In genomic region chr7:28054531-28055160, GRCh38 we compare ENCODE assay signal across 16 cellular contexts.
DNase-seq lines count a peak whose midpoint lies in the region; ATAC-seq, FAIRE-seq and TF ChIP-seq lines count a peak whose summit lies in the region.
"Had no signal": no experiment of that assay in that cellular context is flagged by ENCODE, and none has a peak within 500 bp of the region (broad histone marks: within the 10 kb centered on the region; RNA-seq: fewer than 3 reads in every experiment).

No MANE protein-coding gene starts in this region.

- H3K79me2 ChIP-seq in endothelial cell of umbilical vein (ENCODE audit: control insufficient read depth, insufficient read depth, low read length), result no peaks in the 10 kb centered on the region

- H3K4me3 Mint-ChIP-seq in naive thymus-derived CD4-positive, alpha-beta T cell, result peak overlapping the region in 5 of 10 donors; percentile 8 to 50 (median 26)
- H3K4me3 Mint-ChIP-seq: activated T-cell treated with anti-CD3 and anti-CD28 coated beads, Interleukin-2, amount 50 U/mL, for 4 hours; memory B cell had no signal

- H3K27me3 Mint-ChIP-seq in naive thymus-derived CD4-positive, alpha-beta T cell, result peaks cover 0 to 11% (median 0%) of the 10 kb centered on the region in 5 donors
- H3K27me3 Mint-ChIP-seq: memory B cell had no signal

- TF ChIP-seq POLR2A in endothelial cell of umbilical vein (IDR thresholded peaks at IDR 0.05; ENCODE audit: low read depth, low read length), result no peak

- H3K4me1 ChIP-seq in endothelial cell of umbilical vein (ENCODE audit: control insufficient read depth, extremely low read depth, insufficient read depth, low read length), result peaks cover 18% of the 10 kb centered on the region
- H3K4me1 ChIP-seq in naive thymus-derived CD4-positive, alpha-beta T cell (ENCODE audit: control insufficient read depth in 2 of 2, insufficient read depth in 2 of 2, low read length in 2 of 2), result peaks cover 0 to 3% of the 10 kb centered on the region in 2 donors

- H3K27me3 ChIP-seq in endothelial cell of umbilical vein (ENCODE audit: control insufficient read depth in 2 of 2, insufficient read depth in 2 of 2, low read length in 2 of 2), result no peaks in the 10 kb centered on the region
- H3K27me3 ChIP-seq in naive thymus-derived CD4-positive, alpha-beta T cell (ENCODE audit: control insufficient read depth in 2 of 2, insufficient read depth in 2 of 2, low read length in 2 of 2), result no peaks in the 10 kb centered on the region

- ATAC-seq in naive thymus-derived CD4-positive, alpha-beta T cell, result peak; percentile 44

- H3K9ac ChIP-seq in endothelial cell of umbilical vein (replicated peaks; ENCODE audit: extremely low read depth, insufficient read depth, low read length), result no peak overlapping the region

- BruUV-seq in endothelial cell of umbilical vein (replicated peaks; lab: Mats Ljungman, UMichigan), result no TSS peak

- DNase-seq in GDM1 (lab: John Stamatoyannopoulos, UW), result peak; percentile 4
- peak; percentile 66 for DNase-seq in RPMI7951 (ENCODE audit: low read depth)
- peak; percentile 29 for DNase-seq in endothelial cell of umbilical vein (ENCODE audit: low read depth, low spot score)
- DNase-seq in naive thymus-derived CD4-positive, alpha-beta T cell, result peak in 6 of 9 donors; percentile 1 to 40 (median 20)
- DNase-seq in NCI-H82 treated with DMSO at 0.1 percent for 48 hours (lab: John Stamatoyannopoulos, UW; ENCODE audit: unreplicated experiment), result no peak
- no peak for DNase-seq in activated CD4-positive, alpha-beta T cell treated with anti-CD3 and anti-CD28 coated beads, Interleukin-2, amount 50 U/mL, for 4 hours
- no peak for DNase-seq in foreskin fibroblast
- no peak for DNase-seq in G401 (ENCODE audit: low spot score)
- DNase-seq: activated CD4-positive, alpha-beta T cell treated with anti-CD3 and anti-CD28 coated beads, Interleukin-2, amount 50 U/mL, for 48 hours; activated T-cell treated with anti-CD3 and anti-CD28 coated beads, Interleukin-2, amount 50 U/mL, for 4 hours; Calu3; effector CD8-positive, alpha-beta T cell; NCI-H187; NCI-H524; occipital lobe had no signal

- TF ChIP-seq CTCF in endothelial cell of umbilical vein (IDR thresholded peaks at IDR 0.05; ENCODE audit: extremely low read depth in 1 of 2, insufficient read depth in 1 of 2, low read depth in 1 of 2, low read length in 2 of 2), result no peak
- no peak for TF ChIP-seq CTCF in foreskin fibroblast (IDR thresholded peaks at IDR 0.05; ENCODE audit: low read depth, low read length)

- in situ Hi-C loops in G401 (cut with HindIII; ENCODE audit: low sequenced_read_pairs), result no loop called here

- H2AFZ ChIP-seq in endothelial cell of umbilical vein (ENCODE audit: low read depth, low read length), result no peak overlapping the region

- no peaks in the 10 kb centered on the region for H4K20me1 ChIP-seq in endothelial cell of umbilical vein (replicated peaks; ENCODE audit: control insufficient read depth, extremely low read depth, insufficient read depth, low read length)

- dilution Hi-C loops in endothelial cell of umbilical vein (cut with MboI; ENCODE audit: extremely low pct_ligation_motif_present, low sequenced_read_pairs), result no loop called here

- POLR2A ChIA-PET in endothelial cell of umbilical vein (lab: Charles Lee), result no interaction called here
- POLR2A ChIA-PET in naive thymus-derived CD4-positive, alpha-beta T cell (lab: Charles Lee), result no interaction called here

- peak; percentile 82 for FAIRE-seq in endothelial cell of umbilical vein (lab: Jason Lieb, UNC)

- H3K4me1 Mint-ChIP-seq in naive thymus-derived CD4-positive, alpha-beta T cell, result peaks cover 6 to 38% (median 20%) of the 10 kb centered on the region in 7 donors

- peaks cover 2% of the 10 kb centered on the region for H3K9me1 ChIP-seq in endothelial cell of umbilical vein (replicated peaks; ENCODE audit: control insufficient read depth, extremely low read depth, insufficient read depth, low read length)

- CTCF ChIA-PET in endothelial cell of umbilical vein (lab: Charles Lee), result interaction anchor here (0.8 to 2.8 kb wide), 3 partner anchors 24 to 42 kb away, joined by 3 to 16 read pairs (median 3); no protein-coding TSS in a partner anchor
- CTCF ChIA-PET in naive thymus-derived CD4-positive, alpha-beta T cell (lab: Charles Lee), result no interaction called here

- H3K9me3 ChIP-seq in endothelial cell of umbilical vein (replicated peaks; ENCODE audit: control insufficient read depth, insufficient read depth, low read length), result no peaks in the 10 kb centered on the region
- H3K9me3 ChIP-seq in naive thymus-derived CD4-positive, alpha-beta T cell (ENCODE audit: control insufficient read depth in 2 of 3, low read length in 3 of 3), result no peaks in the 10 kb centered on the region

- H3K27ac ChIP-seq in endothelial cell of umbilical vein (ENCODE audit: insufficient read depth, low read depth, low read length), result peak overlapping the region; percentile 58
- no peak overlapping the region for H3K27ac ChIP-seq in naive thymus-derived CD4-positive, alpha-beta T cell (ENCODE audit: low read depth, low read length)

- H3K27ac Mint-ChIP-seq in naive thymus-derived CD4-positive, alpha-beta T cell, result peak overlapping the region in 6 of 9 donors; percentile 3 to 51 (median 26)
- H3K27ac Mint-ChIP-seq: memory B cell had no signal

- H3K9me3 Mint-ChIP-seq in naive thymus-derived CD4-positive, alpha-beta T cell, result peaks cover 0 to 2% (median 0%) of the 10 kb centered on the region in 11 donors
- H3K9me3 Mint-ChIP-seq: memory B cell had no signal

- H3K4me2 ChIP-seq in endothelial cell of umbilical vein (ENCODE audit: insufficient read depth, low read length), result no peak overlapping the region

- H3K4me3 ChIP-seq in endothelial cell of umbilical vein (replicated peaks in 1 of 3; ENCODE audit: insufficient read depth in 1 of 3, low read depth in 1 of 3, low read length in 3 of 3) (no peak overlapping the region), foreskin fibroblast (ENCODE audit: low read depth in 1 of 2, low read length in 2 of 2) (no peak overlapping the region)
- no peak overlapping the region for H3K4me3 ChIP-seq in naive thymus-derived CD4-positive, alpha-beta T cell (ENCODE audit: low read length)

- intact Hi-C loops in endothelial cell of umbilical vein (cut with micrococcal nuclease), result no loop called here
- intact Hi-C loops in naive thymus-derived CD4-positive, alpha-beta T cell (cut with micrococcal nuclease), result no loop called here

- H3K36me3 Mint-ChIP-seq in naive thymus-derived CD4-positive, alpha-beta T cell, result peaks cover 0 to 9% (median 4%) of the 10 kb centered on the region in 5 donors

- no peaks in the 10 kb centered on the region for H3K36me3 ChIP-seq in endothelial cell of umbilical vein (ENCODE audit: control insufficient read depth in 2 of 2, extremely low read depth in 1 of 2, insufficient read depth in 2 of 2, low read length in 2 of 2)
- no peaks in the 10 kb centered on the region for H3K36me3 ChIP-seq in naive thymus-derived CD4-positive, alpha-beta T cell (ENCODE audit: control insufficient read depth in 2 of 3, insufficient read depth in 3 of 3, low read length in 3 of 3)

TF ChIP-seq in endothelial cell of umbilical vein, 7 proteins besides CTCF, POLR2A, EP300 and RAD21:
- TF ChIP-seq GATA2 (IDR thresholded peaks at IDR 0.05; ENCODE audit: insufficient read depth, insufficient read length, low read depth, low read length), result no peak
- TF ChIP-seq POLR2AphosphoS5 (IDR thresholded peaks at IDR 0.05; ENCODE audit: insufficient read depth, low read depth, low read length), result no peak

Comparison
In these comparisons a context has a peak if more than half of its experiments do, and no peak if none do; other contexts are left out.
1. DNase-seq: peak in GDM1 (single experiment), RPMI7951 (single experiment), endothelial cell of umbilical vein (single experiment) and naive thymus-derived CD4-positive, alpha-beta T cell (6 of 9); none in NCI-H82 treated with DMSO at 0.1 percent for 48 hours (single experiment), activated CD4-positive, alpha-beta T cell treated with anti-CD3 and anti-CD28 coated beads, Interleukin-2, amount 50 U/mL, for 4 hours (0 of 2), foreskin fibroblast (0 of 2) and G401 (single experiment).